In the genomic region with DNA sequence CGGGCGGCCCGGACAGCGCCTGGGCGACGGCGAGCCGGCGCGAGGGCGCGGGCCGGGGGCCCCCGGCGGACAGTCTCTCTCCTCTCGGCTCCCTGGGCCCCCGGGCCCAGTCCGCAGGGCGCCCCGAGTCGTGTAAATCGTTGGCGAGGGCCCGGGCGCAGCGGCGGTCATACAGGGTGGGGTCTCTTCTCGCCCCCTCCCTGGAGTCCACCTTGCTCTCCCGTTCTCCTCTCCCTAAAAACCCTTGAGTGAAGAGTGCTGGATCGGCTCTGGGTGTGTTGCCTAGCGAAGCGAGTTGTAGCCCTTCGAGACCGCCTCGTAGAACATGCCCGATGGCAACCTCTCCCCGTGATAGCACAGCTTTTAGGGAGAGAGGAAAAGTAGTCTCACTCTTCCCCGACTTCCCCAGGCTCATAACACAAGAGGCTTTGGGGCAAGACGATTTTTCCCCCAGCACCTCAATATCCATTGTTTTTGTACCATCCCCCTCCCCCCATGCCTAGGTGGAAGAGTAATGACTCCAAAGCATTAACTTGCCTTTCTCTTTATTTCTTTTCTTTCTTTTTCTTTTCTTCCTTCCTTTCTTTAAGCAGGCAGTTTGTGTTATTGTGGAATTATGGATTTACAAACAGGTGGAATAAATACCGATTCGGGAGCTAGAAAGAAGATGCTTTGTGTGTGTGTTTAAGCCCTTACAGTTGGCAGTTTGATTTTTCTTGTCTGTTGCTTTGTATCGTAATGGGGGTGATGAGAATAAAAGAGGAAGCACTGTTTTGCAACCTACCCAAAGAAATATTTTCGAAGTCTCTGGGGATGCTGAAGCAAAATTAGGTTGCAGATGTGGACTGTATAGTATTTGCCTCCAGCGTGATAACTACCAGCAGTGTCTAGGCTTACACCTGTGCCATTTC, we compare ENCODE assay signal across 1 cellular context.
TF ChIP-seq lines count a peak whose summit lies in the region.

No MANE protein-coding gene starts in this region.

TF ChIP-seq in K562, 482 proteins besides CTCF, POLR2A, EP300 and RAD21 (continued from another document):
- TF ChIP-seq, protein P1, sequence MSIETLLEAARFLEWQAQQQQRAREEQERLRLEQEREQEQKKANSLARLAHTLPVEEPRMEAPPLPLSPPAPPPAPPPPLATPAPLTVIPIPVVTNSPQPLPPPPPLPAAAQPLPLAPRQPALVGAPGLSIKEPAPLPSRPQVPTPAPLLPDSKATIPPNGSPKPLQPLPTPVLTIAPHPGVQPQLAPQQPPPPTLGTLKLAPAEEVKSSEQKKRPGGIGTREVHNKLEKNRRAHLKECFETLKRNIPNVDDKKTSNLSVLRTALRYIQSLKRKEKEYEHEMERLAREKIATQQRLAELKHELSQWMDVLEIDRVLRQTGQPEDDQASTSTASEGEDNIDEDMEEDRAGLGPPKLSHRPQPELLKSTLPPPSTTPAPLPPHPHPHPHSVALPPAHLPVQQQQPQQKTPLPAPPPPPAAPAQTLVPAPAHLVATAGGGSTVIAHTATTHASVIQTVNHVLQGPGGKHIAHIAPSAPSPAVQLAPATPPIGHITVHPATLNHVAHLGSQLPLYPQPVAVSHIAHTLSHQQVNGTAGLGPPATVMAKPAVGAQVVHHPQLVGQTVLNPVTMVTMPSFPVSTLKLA (conservative IDR thresholded peaks at IDR 0.05), result peak; percentile 18 to 28; a peak in 1 of 4 replicates
- TF ChIP-seq ERF (CRISPR knock-in tag; IDR thresholded peaks at IDR 0.05) (no peak), HES1 (IDR thresholded peaks at IDR 0.05; ENCODE audit: low read depth) (no peak), ZNF766 (CRISPR knock-in tag; conservative IDR thresholded peaks at IDR 0.05) (0 out of 2 replicates have a peak, but pooled peaks have one; percentile 0), CCNT2 (IDR thresholded peaks at IDR 0.05; ENCODE audit: borderline replicate concordance, extremely low read depth, insufficient read length, low read depth, low read length) (peak; percentile 27), RFX1 (IDR thresholded peaks at IDR 0.05) (peak; percentile 39), KDM5B (IDR thresholded peaks at IDR 0.05; ENCODE audit: insufficient replicate concordance, low read depth, low read length) (no peak), ZKSCAN1 (IDR thresholded peaks at IDR 0.05; ENCODE audit: low read depth, low read length) (no peak), ZNF76 (CRISPR knock-in tag; IDR thresholded peaks at IDR 0.05; ENCODE audit: borderline replicate concordance) (no peak), SNIP1 (IDR thresholded peaks at IDR 0.05; ENCODE audit: low read depth) (no peak), AFF1 (IDR thresholded peaks at IDR 0.05; ENCODE audit: low read depth in 1 of 2, partially characterized antibody in 2 of 2) (peak in 1 of 2 experiments; percentile 94), MAZ (CRISPR knock-in tag; conservative IDR thresholded peaks at IDR 0.05 in 1 of 2, IDR thresholded peaks at IDR 0.05 in 1 of 2) (peak in 1 of 2 experiments; percentile 1; a peak in 1 of 4 replicates), HNRNPH1 (optimal IDR thresholded peaks at IDR 0.05; ENCODE audit: low read depth, low read length) (no peak), ZNF239 (CRISPR knock-in tag; IDR thresholded peaks at IDR 0.05) (no peak), SIN3A (IDR thresholded peaks at IDR 0.05; ENCODE audit: borderline replicate concordance in 2 of 2, control insufficient read depth in 1 of 2, low read depth in 2 of 2, low read length in 2 of 2) (no peak), ARID1B (IDR thresholded peaks at IDR 0.05) (0 out of 2 replicates have a peak, but pooled peaks have one; percentile 23), ZZZ3 (IDR thresholded peaks at IDR 0.05) (0 out of 2 replicates have a peak, but pooled peaks have one; percentile 32), SPI1 (IDR thresholded peaks at IDR 0.05; ENCODE audit: borderline replicate concordance, low read depth, low read length) (0 out of 2 replicates have a peak, but pooled peaks have one; percentile 21), UBTF (IDR thresholded peaks at IDR 0.05; ENCODE audit: borderline replicate concordance in 1 of 2, low read depth in 2 of 2, low read length in 2 of 2) (0 out of 4 replicates have a peak, but pooled peaks of 1 of the 2 experiments have one; percentile 3), ZNF23 (CRISPR knock-in tag; IDR thresholded peaks at IDR 0.05) (no peak), ZNF79 (CRISPR knock-in tag; IDR thresholded peaks at IDR 0.05; ENCODE audit: low read depth) (peak; percentile 65; the same call in 1 of the 2 replicates), PCBP1 (IDR thresholded peaks at IDR 0.05; ENCODE audit: low read depth, low read length, poor library complexity, severe bottlenecking) (peak; percentile 6)
- TF ChIP-seq, protein P2, sequence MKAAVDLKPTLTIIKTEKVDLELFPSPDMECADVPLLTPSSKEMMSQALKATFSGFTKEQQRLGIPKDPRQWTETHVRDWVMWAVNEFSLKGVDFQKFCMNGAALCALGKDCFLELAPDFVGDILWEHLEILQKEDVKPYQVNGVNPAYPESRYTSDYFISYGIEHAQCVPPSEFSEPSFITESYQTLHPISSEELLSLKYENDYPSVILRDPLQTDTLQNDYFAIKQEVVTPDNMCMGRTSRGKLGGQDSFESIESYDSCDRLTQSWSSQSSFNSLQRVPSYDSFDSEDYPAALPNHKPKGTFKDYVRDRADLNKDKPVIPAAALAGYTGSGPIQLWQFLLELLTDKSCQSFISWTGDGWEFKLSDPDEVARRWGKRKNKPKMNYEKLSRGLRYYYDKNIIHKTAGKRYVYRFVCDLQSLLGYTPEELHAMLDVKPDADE (conservative IDR thresholded peaks at IDR 0.05; ENCODE audit: control insufficient read depth, low read depth, low read length), result 0 out of 2 replicates have a peak, but pooled peaks have one; percentile 1
- TF ChIP-seq, protein P3, sequence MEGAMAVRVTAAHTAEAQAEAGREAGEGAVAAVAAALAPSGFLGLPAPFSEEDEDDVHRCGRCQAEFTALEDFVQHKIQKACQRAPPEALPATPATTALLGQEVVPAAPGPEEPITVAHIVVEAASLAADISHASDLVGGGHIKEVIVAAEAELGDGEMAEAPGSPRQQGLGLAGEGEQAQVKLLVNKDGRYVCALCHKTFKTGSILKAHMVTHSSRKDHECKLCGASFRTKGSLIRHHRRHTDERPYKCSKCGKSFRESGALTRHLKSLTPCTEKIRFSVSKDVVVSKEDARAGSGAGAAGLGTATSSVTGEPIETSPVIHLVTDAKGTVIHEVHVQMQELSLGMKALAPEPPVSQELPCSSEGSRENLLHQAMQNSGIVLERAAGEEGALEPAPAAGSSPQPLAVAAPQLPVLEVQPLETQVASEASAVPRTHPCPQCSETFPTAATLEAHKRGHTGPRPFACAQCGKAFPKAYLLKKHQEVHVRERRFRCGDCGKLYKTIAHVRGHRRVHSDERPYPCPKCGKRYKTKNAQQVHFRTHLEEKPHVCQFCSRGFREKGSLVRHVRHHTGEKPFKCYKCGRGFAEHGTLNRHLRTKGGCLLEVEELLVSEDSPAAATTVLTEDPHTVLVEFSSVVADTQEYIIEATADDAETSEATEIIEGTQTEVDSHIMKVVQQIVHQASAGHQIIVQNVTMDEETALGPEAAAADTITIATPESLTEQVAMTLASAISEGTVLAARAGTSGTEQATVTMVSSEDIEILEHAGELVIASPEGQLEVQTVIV (CRISPR knock-in tag; IDR thresholded peaks at IDR 0.05; ENCODE audit: borderline replicate concordance), result no peak
- TF ChIP-seq, protein P4, sequence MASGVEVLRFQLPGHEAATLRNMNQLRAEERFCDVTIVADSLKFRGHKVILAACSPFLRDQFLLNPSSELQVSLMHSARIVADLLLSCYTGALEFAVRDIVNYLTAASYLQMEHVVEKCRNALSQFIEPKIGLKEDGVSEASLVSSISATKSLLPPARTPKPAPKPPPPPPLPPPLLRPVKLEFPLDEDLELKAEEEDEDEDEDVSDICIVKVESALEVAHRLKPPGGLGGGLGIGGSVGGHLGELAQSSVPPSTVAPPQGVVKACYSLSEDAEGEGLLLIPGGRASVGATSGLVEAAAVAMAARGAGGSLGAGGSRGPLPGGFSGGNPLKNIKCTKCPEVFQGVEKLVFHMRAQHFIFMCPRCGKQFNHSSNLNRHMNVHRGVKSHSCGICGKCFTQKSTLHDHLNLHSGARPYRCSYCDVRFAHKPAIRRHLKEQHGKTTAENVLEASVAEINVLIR (CRISPR knock-in tag; IDR thresholded peaks at IDR 0.05), result no peak
